ENCODE assay signal across 21 cellular contexts in genomic region chr3:194638991-194639605, GRCh38. TPM values are rescaled to one million over a fixed set of nuclear protein-coding genes. Genes with fewer than 3 reads are reported as not detected.
DNase-seq lines count a peak whose midpoint lies in the region; ATAC-seq and TF ChIP-seq lines count a peak whose summit lies in the region.
"Had no signal": no experiment of that assay in that cellular context is flagged by ENCODE, and none has a peak within 500 bp of the region (broad histone marks: within the 10 kb centered on the region; RNA-seq: fewer than 3 reads in every experiment).

No MANE protein-coding gene starts in this region.

- no peak overlapping the region for H2AFZ ChIP-seq in osteoblast (ENCODE audit: low read length)
- H2AFZ ChIP-seq: GM23248, hepatocyte had no signal

- TF ChIP-seq CTCF in heart left ventricle (IDR thresholded peaks at IDR 0.05) (no peak), VCaP (conservative IDR thresholded peaks at IDR 0.05) (no peak), osteoblast (IDR thresholded peaks at IDR 0.05; ENCODE audit: extremely low read depth, low read depth, low read length) (no peak), vagina (IDR thresholded peaks at IDR 0.05) (no peak), brain microvascular endothelial cell (IDR thresholded peaks at IDR 0.05; ENCODE audit: low read depth, low read length, missing control alignments) (no peak), A673 (conservative IDR thresholded peaks at IDR 0.05; ENCODE audit: low read depth, low read length) (no peak)

- in situ Hi-C loops in brain microvascular endothelial cell (cut with HindIII; ENCODE audit: low pct_ligation_motif_present, low sequenced_read_pairs) = no loop called here

- peak overlapping the region; percentile 78 for H3K4me2 ChIP-seq in osteoblast (ENCODE audit: insufficient read depth, low read length)
- H3K4me2 ChIP-seq: hepatocyte had no signal

- H3K4me1 ChIP-seq in heart left ventricle = peaks cover 0 to 20% (median 3%) of the 10 kb centered on the region in 12 donors
- peaks cover 25% of the 10 kb centered on the region for H3K4me1 ChIP-seq in osteoblast (ENCODE audit: insufficient read depth, low read length)
- no peaks in the 10 kb centered on the region for H3K4me1 ChIP-seq in vagina
- no peaks in the 10 kb centered on the region for H3K4me1 ChIP-seq in A673 (ENCODE audit: insufficient read depth, low read length, poor library complexity, severe bottlenecking)
- H3K4me1 ChIP-seq: prostate gland had no signal

- peaks cover 0 to 43% (median 30%) of the 10 kb centered on the region in 9 donors for H3K36me3 ChIP-seq in heart left ventricle
- peaks cover 21% of the 10 kb centered on the region for H3K36me3 ChIP-seq in osteoblast (ENCODE audit: insufficient read depth, low read length)
- peaks cover 0 to 33% of the 10 kb centered on the region in 2 donors for H3K36me3 ChIP-seq in vagina
- peaks cover 20% of the 10 kb centered on the region for H3K36me3 ChIP-seq in brain microvascular endothelial cell (replicated peaks)
- H3K36me3 ChIP-seq in A673 (ENCODE audit: insufficient read depth, low read length, poor library complexity, severe bottlenecking) = peaks cover 34% of the 10 kb centered on the region

- no peak for TF ChIP-seq POLR2A in heart left ventricle (IDR thresholded peaks at IDR 0.05)
- no peak for TF ChIP-seq POLR2A in vagina (IDR thresholded peaks at IDR 0.05)

- H3K27ac ChIP-seq in heart left ventricle (peak overlapping the region in 8 of 12 donors; percentile 47 to 79 (median 70)), VCaP (peak overlapping the region; percentile 39; the same call in 1 of the 2 replicates), osteoblast (ENCODE audit: low read depth, low read length) (peak overlapping the region; percentile 80), vagina (no peak overlapping the region), brain microvascular endothelial cell (no peak overlapping the region), A673 (ENCODE audit: low read depth, low read length, poor library complexity, severe bottlenecking) (no peak overlapping the region)
- H3K27ac ChIP-seq: foreskin keratinocyte, hepatocyte, prostate gland had no signal

- H3K4me3 ChIP-seq in heart left ventricle (no peak overlapping the region), osteoblast (ENCODE audit: insufficient read depth, low read length) (no peak overlapping the region), vagina (no peak overlapping the region), brain microvascular endothelial cell (ENCODE audit: low read depth, low read length) (no peak overlapping the region), A673 (ENCODE audit: low read depth, low read length, poor library complexity, severe bottlenecking) (no peak overlapping the region)
- H3K4me3 ChIP-seq: GM23248, hepatocyte, prostate gland had no signal

- WGBS in heart left ventricle, 4 donors = 96 to 99% (median 97%) methylated on average over 10 of the region's 10 CpGs

- CTCF ChIA-PET in A673 (lab: Charles Lee) = no interaction called here

- no peaks in the 10 kb centered on the region for H4K20me1 ChIP-seq in osteoblast (ENCODE audit: insufficient read depth, low read length)

- intact Hi-C loops in heart left ventricle (cut with DNase I) = no loop called here
- intact Hi-C loops in Right ventricle myocardium superior (cut with DNase I) = no loop called here
- intact Hi-C loops in vagina (cut with DNase I) = no loop called here
- intact Hi-C loops in A673 (cut with micrococcal nuclease; ENCODE audit: unreplicated experiment) = loop anchor here (10.0 kb wide), 1 partner anchor 304 kb away; no protein-coding TSS in a partner anchor

- H3K9me3 ChIP-seq in heart left ventricle = no peaks in the 10 kb centered on the region
- H3K9me3 ChIP-seq in osteoblast (ENCODE audit: low read depth, low read length) = no peaks in the 10 kb centered on the region
- H3K9me3 ChIP-seq in vagina = no peaks in the 10 kb centered on the region
- H3K9me3 ChIP-seq in A673 (ENCODE audit: low read depth, low read length, poor library complexity, severe bottlenecking) = no peaks in the 10 kb centered on the region
- H3K9me3 ChIP-seq: prostate gland had no signal

- no TSS peak for BruUV-seq in A673 (replicated peaks; lab: Mats Ljungman, UMichigan)

- H3K79me2 ChIP-seq in osteoblast (ENCODE audit: insufficient read depth, low read length) = peaks cover 34% of the 10 kb centered on the region
- H3K79me2 ChIP-seq: hepatocyte had no signal

- POLR2A ChIA-PET in A673 (lab: Charles Lee; ENCODE audit: low non-redundant PET) = no interaction called here

- DNase-seq in heart left ventricle = no peak
- DNase-seq in Right ventricle myocardium superior = no peak
- DNase-seq in osteoblast (ENCODE audit: insufficient read length, low spot score, missing footprints) = no peak
- DNase-seq in vagina (ENCODE audit: extremely low spot score in 2 of 2) = peak; percentile 58 to 69
- DNase-seq in 8988T = no peak
- no peak for DNase-seq in brain microvascular endothelial cell
- DNase-seq in A673 (ENCODE audit: low spot score) = no peak
- DNase-seq: activated CD4-positive, alpha-beta memory T cell treated with anti-CD3 and anti-CD28 coated beads for 36 hours; activated CD4-positive, CD25-positive, alpha-beta regulatory T cell; CD4-positive, alpha-beta memory T cell; effector CD8-positive, alpha-beta T cell; foreskin keratinocyte; GM23248; NCI-H2081; NCI-H345; NCI-H82; T1000 had no signal

- no peak for ATAC-seq in heart left ventricle
- no peak for ATAC-seq in Right ventricle myocardium superior (ENCODE audit: poor library complexity)
- ATAC-seq: foreskin keratinocyte; natural killer cell treated with Interleukin-12 subunit alpha and Interleukin-12 subunit beta and Interleukin-15 and Interleukin-18, amount 100 ng/mL, for 72 hours had no signal

- H3K27me3 ChIP-seq in heart left ventricle = no peaks in the 10 kb centered on the region
- H3K27me3 ChIP-seq in osteoblast (ENCODE audit: insufficient read depth, low read length) = no peaks in the 10 kb centered on the region
- H3K27me3 ChIP-seq in vagina = no peaks in the 10 kb centered on the region
- H3K27me3 ChIP-seq in brain microvascular endothelial cell (replicated peaks) = no peaks in the 10 kb centered on the region
- H3K27me3 ChIP-seq in A673 (replicated peaks; ENCODE audit: insufficient read depth, low read depth, low read length, poor library complexity) = no peaks in the 10 kb centered on the region
- H3K27me3 ChIP-seq: foreskin keratinocyte, hepatocyte had no signal

RNA-seq across cellular contexts. Expression of gene TMEM44, which starts 5.9 kb away (rescaled TPM):
- total RNA-seq in heart left ventricle (1 to 10 TPM; 3.8 to 8.5 (median 4.7) TPM), Right ventricle myocardium superior (3.6 TPM), osteoblast (18.8 and 20.3 TPM in 2 replicates), vagina (11.0 TPM), A673 (2021) (20.9 and 23.1 TPM in 2 replicates)
- polyA plus RNA-seq in heart left ventricle = 1 to 10 TPM; 6.5 to 7.5 TPM

RNA-seq across cellular contexts. Expression of gene LSG1, which starts 32.9 kb away (rescaled TPM):
- 10 to 100 TPM; 13.7 to 22.2 (median 18.9) TPM for total RNA-seq in heart left ventricle
- polyA plus RNA-seq in heart left ventricle = 10 to 100 TPM in 1 of 2 donors, 1 to 10 TPM in 1; 9.6 to 26.9 TPM
- total RNA-seq in Right ventricle myocardium superior = 21.0 TPM
- total RNA-seq in osteoblast = 40.9 and 41.5 TPM in 2 replicates
- total RNA-seq in vagina = 40.3 TPM
- 64.0 and 81.3 TPM in 2 replicates for total RNA-seq in A673 (2021)

RNA-seq across cellular contexts. Expression of gene FAM43A, which starts 46.6 kb away (rescaled TPM):
- total RNA-seq in heart left ventricle (10 to 100 TPM; 10.5 to 34.8 (median 15.5) TPM), Right ventricle myocardium superior (16.6 TPM), osteoblast (14.7 and 17.0 TPM in 2 replicates), vagina (20.4 TPM), A673 (2021) (29.7 and 38.7 TPM in 2 replicates)
- 10 to 100 TPM in 1 of 2 donors, 1 to 10 TPM in 1; 7.5 to 23.1 TPM for polyA plus RNA-seq in heart left ventricle

Comparison
In these comparisons a context has a peak if more than half of its experiments do, and no peak if none do; other contexts are left out.
1. DNase-seq: peak in vagina (2 of 2); none in heart left ventricle (0 of 5), Right ventricle myocardium superior (single experiment), osteoblast (single experiment), 8988T (single experiment), brain microvascular endothelial cell (single experiment) and A673 (single experiment).
2. H3K27ac ChIP-seq: peak in heart left ventricle (8 of 12), VCaP (single experiment) and osteoblast (single experiment); none in vagina (single experiment), brain microvascular endothelial cell (single experiment) and A673 (single experiment).